24 cellular contexts compared by ENCODE assay signal in the genomic region with DNA sequence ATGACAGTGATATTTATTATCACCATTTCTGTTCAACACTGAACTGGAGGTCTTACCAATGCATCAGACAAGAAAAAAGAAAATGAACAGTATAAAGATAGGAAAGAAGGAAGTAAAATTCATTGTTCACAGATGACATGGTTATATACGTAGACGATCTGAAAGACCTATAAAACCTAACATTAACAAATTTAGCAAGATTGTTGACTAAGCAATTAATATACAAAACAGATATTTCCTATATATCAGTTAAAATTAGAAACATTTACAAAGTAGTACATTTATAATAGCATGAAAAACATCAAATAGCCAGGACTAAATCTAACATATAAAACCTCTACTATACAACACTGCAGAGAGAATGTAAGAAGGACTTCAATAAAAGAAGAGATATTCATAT.
"Had no signal": no experiment of that assay in that cellular context is flagged by ENCODE, and none has a peak within 500 bp of the region (broad histone marks: within the 10 kb centered on the region; RNA-seq: fewer than 3 reads in every experiment).

No MANE protein-coding gene starts in this region.

- H3K36me3 ChIP-seq: ovary, prostate gland, uterus had no signal

- H3K4me3 ChIP-seq: hepatocyte, left ventricle myocardium inferior, lung, ovary, prostate gland, sigmoid colon, smooth muscle cell, tibial nerve, uterus had no signal

- H3K4me2 ChIP-seq: hepatocyte, smooth muscle cell had no signal

- H2AFZ ChIP-seq: hepatocyte had no signal

- ATAC-seq: naive thymus-derived CD4-positive, alpha-beta T cell; natural killer cell treated with Interleukin-12 subunit alpha and Interleukin-12 subunit beta and Interleukin-15 and Interleukin-18, amount 100 ng/mL, for 72 hours; right cardiac atrium; stimulated activated memory B cell treated with anti-CD40 and anti-IgM and Interleukin-4, amounts not matched to agents 10 μg/mL and 1 μg/mL and 100 μg/mL, for 72 hours; stimulated activated naive CD8-positive, alpha-beta T cell treated with anti-CD3 and anti-CD28 coated beads, Interleukin-15, amount 100 ng/mL, for 72 hours had no signal

- H3K27me3 ChIP-seq: hepatocyte, ovary, sigmoid colon, tibial nerve, uterus had no signal

- H3K4me1 ChIP-seq: left ventricle myocardium inferior, prostate gland, sigmoid colon, tibial nerve, uterus had no signal

- H3K9me3 ChIP-seq: left ventricle myocardium inferior, ovary, prostate gland, sigmoid colon, tibial nerve, uterus had no signal

- H3K27ac ChIP-seq: hepatocyte, left ventricle myocardium inferior, ovary, prostate gland, sigmoid colon, tibial nerve, uterus had no signal

- DNase-seq: islet precursor cell; left ventricle myocardium inferior; mesendoderm; naive thymus-derived CD4-positive, alpha-beta T cell; ovary; posterior cingulate gyrus; retina; right cardiac atrium; sigmoid colon; stimulated activated CD4-positive, alpha-beta T cell treated with anti-CD3 and anti-CD28 coated beads, Interleukin-1b, Interleukin-23, amount 100 ng/mL, for 48 hours; stimulated activated CD4-positive, alpha-beta T cell treated with anti-CD3 and anti-CD28 coated beads, Interleukin-2, amount 100 ng/mL, for 48 hours; stimulated activated CD4-positive, alpha-beta T cell treated with anti-CD3 and anti-CD28 coated beads, Interleukin-4, amount 100 ng/mL, for 4 hours; stimulated activated CD8-positive, alpha-beta memory T cell treated with anti-CD3 and anti-CD28 coated beads, Interleukin-4, amount 100 ng/mL, for 48 hours; stimulated activated naive CD4-positive, alpha-beta T cell treated with Interleukin-2 at 50 U/mL for 16 hours; stimulated activated naive CD8-positive, alpha-beta T cell treated with anti-CD3 and anti-CD28 coated beads, Interleukin-15, amount 100 ng/mL, for 72 hours; substantia nigra; uterus had no signal
